Comparison of ENCODE assay signal across 9 cellular contexts in genomic region chr2:128315122-128315828, GRCh38. TPM values are rescaled to one million over a fixed set of nuclear protein-coding genes. Genes with fewer than 3 reads are reported as not detected.
DNase-seq lines count a peak whose midpoint lies in the region; ATAC-seq and TF ChIP-seq lines count a peak whose summit lies in the region.
"Had no signal": no experiment of that assay in that cellular context is flagged by ENCODE, and none has a peak within 500 bp of the region (broad histone marks: within the 10 kb centered on the region; RNA-seq: fewer than 3 reads in every experiment).

No MANE protein-coding gene starts in this region.

- H3K4me3 ChIP-seq in upper lobe of right lung: peak overlapping the region; percentile 77

- H3K9me3 Mint-ChIP-seq in activated T-helper 2 cell treated with anti-CD3 and anti-CD28 coated beads, Interferon-gamma antibody, Interleukin-2, Interleukin-4, amounts not matched to agents 10 μg/mL and 5 μg/mL and 100 μg/mL, durations not matched to agents 14 hours and 24 hours and 36 hours: no peaks in the 10 kb centered on the region

- peaks cover 2% of the 10 kb centered on the region for H3K27me3 Mint-ChIP-seq in activated T-helper 2 cell treated with anti-CD3 and anti-CD28 coated beads, Interferon-gamma antibody, Interleukin-2, Interleukin-4, amounts not matched to agents 10 μg/mL and 5 μg/mL and 100 μg/mL, durations not matched to agents 14 hours and 24 hours and 36 hours (ENCODE audit: low read depth)

- DNase-seq in cardiac septum (ENCODE audit: low spot score): peak; percentile 66
- DNase-seq in left cardiac atrium: no peak
- peak; percentile 7 for DNase-seq in activated T-helper 2 cell treated with anti-CD3 and anti-CD28 coated beads, Interferon-gamma antibody, Interleukin-2, Interleukin-4, amounts not matched to agents 10 μg/mL and 5 μg/mL and 100 μg/mL, durations not matched to agents 14 hours and 24 hours and 36 hours (ENCODE audit: low spot score)
- DNase-seq in left lobe of liver (ENCODE audit: low spot score): peak; percentile 41
- DNase-seq in upper lobe of right lung: no peak
- no peak for DNase-seq in UCSD-AML1 (lab: John Stamatoyannopoulos, UW; ENCODE audit: unreplicated experiment)
- DNase-seq in stimulated activated CD4-positive, alpha-beta T cell treated with anti-CD3 and anti-CD28 coated beads, Interleukin-12 subunit alpha, Interleukin-12 subunit beta, amount 100 ng/mL, for 4 hours: no peak
- no peak for DNase-seq in glomerular visceral epithelial cell (ENCODE audit: extremely low spot score)
- DNase-seq: EL had no signal

- intact Hi-C loops in cardiac septum (cut with DNase I) (loop anchor here (5.0 kb wide), 1 partner anchor 83 kb away; no protein-coding TSS in a partner anchor), left cardiac atrium (cut with DNase I) (loop anchor here in 1 of 2 donors (10.0 kb wide), 1 partner anchor 140 kb away; no protein-coding TSS in a partner anchor), upper lobe of right lung (cut with DNase I) (no loop called here)
- intact Hi-C loops in activated T-helper 2 cell treated with anti-CD3 and anti-CD28 coated beads, Interferon-gamma antibody, Interleukin-2, Interleukin-4, amounts not matched to agents 10 μg/mL and 5 μg/mL and 100 μg/mL, durations not matched to agents 14 hours and 24 hours and 36 hours (cut with micrococcal nuclease): loop anchor here (5.0 kb wide), 1 partner anchor 83 kb away; no protein-coding TSS in a partner anchor

- H3K4me1 Mint-ChIP-seq in activated T-helper 2 cell treated with anti-CD3 and anti-CD28 coated beads, Interferon-gamma antibody, Interleukin-2, Interleukin-4, amounts not matched to agents 10 μg/mL and 5 μg/mL and 100 μg/mL, durations not matched to agents 14 hours and 24 hours and 36 hours (ENCODE audit: low read depth): peaks cover 28% of the 10 kb centered on the region

- no peak overlapping the region for H3K27ac ChIP-seq in upper lobe of right lung

- peak overlapping the region; percentile 15 for H3K4me3 Mint-ChIP-seq in activated T-helper 2 cell treated with anti-CD3 and anti-CD28 coated beads, Interferon-gamma antibody, Interleukin-2, Interleukin-4, amounts not matched to agents 10 μg/mL and 5 μg/mL and 100 μg/mL, durations not matched to agents 14 hours and 24 hours and 36 hours (ENCODE audit: low read depth)

- no peaks in the 10 kb centered on the region for H3K36me3 ChIP-seq in upper lobe of right lung

- TF ChIP-seq CTCF in upper lobe of right lung (IDR thresholded peaks at IDR 0.05): no peak

- peaks cover 13% of the 10 kb centered on the region for H3K36me3 Mint-ChIP-seq in activated T-helper 2 cell treated with anti-CD3 and anti-CD28 coated beads, Interferon-gamma antibody, Interleukin-2, Interleukin-4, amounts not matched to agents 10 μg/mL and 5 μg/mL and 100 μg/mL, durations not matched to agents 14 hours and 24 hours and 36 hours (ENCODE audit: low read depth)

- peaks cover 28% of the 10 kb centered on the region for H3K4me1 ChIP-seq in upper lobe of right lung

- ATAC-seq in left cardiac atrium: no peak
- no peak for ATAC-seq in left lobe of liver
- ATAC-seq in upper lobe of right lung: no peak

- H3K27ac Mint-ChIP-seq in activated T-helper 2 cell treated with anti-CD3 and anti-CD28 coated beads, Interferon-gamma antibody, Interleukin-2, Interleukin-4, amounts not matched to agents 10 μg/mL and 5 μg/mL and 100 μg/mL, durations not matched to agents 14 hours and 24 hours and 36 hours: no peak overlapping the region

- H3K27me3 ChIP-seq in upper lobe of right lung: no peaks in the 10 kb centered on the region

- no peaks in the 10 kb centered on the region for H3K9me3 ChIP-seq in upper lobe of right lung

RNA-seq across cellular contexts. Expression of gene HS6ST1, which starts 3.4 kb away (rescaled TPM):
- 14.4 TPM for total RNA-seq in cardiac septum
- 10 to 100 TPM; 14.3 to 19.3 TPM for total RNA-seq in left cardiac atrium
- 17.6 and 17.7 TPM in 2 replicates for total RNA-seq in activated T-helper 2 cell treated with anti-CD3 and anti-CD28 coated beads, Interferon-gamma antibody, Interleukin-2, Interleukin-4, amounts not matched to agents 10 μg/mL and 5 μg/mL and 100 μg/mL, durations not matched to agents 14 hours and 24 hours and 36 hours
- 21.8 TPM for total RNA-seq in left lobe of liver
- 33.2 TPM for total RNA-seq in upper lobe of right lung

Comparison
In these comparisons a context has a peak if more than half of its experiments do, and no peak if none do; other contexts are left out.
1. DNase-seq: peak in cardiac septum (single experiment), activated T-helper 2 cell treated with anti-CD3 and anti-CD28 coated beads, Interferon-gamma antibody, Interleukin-2, Interleukin-4, amounts not matched to agents 10 μg/mL and 5 μg/mL and 100 μg/mL, durations not matched to agents 14 hours and 24 hours and 36 hours (single experiment) and left lobe of liver (single experiment); none in left cardiac atrium (single experiment), upper lobe of right lung (single experiment), UCSD-AML1 (single experiment), stimulated activated CD4-positive, alpha-beta T cell treated with anti-CD3 and anti-CD28 coated beads, Interleukin-12 subunit alpha, Interleukin-12 subunit beta, amount 100 ng/mL, for 4 hours (single experiment) and glomerular visceral epithelial cell (single experiment).